ENCODE assay signal across 10 cellular contexts in genomic region chr6:18269253-18269652, GRCh38. TPM values are rescaled to one million over a fixed set of nuclear protein-coding genes. Genes with fewer than 3 reads are reported as not detected.
DNase-seq lines count a peak whose midpoint lies in the region; ATAC-seq and TF ChIP-seq lines count a peak whose summit lies in the region.
"Had no signal": no experiment of that assay in that cellular context is flagged by ENCODE, and none has a peak within 500 bp of the region (broad histone marks: within the 10 kb centered on the region; RNA-seq: fewer than 3 reads in every experiment).

No MANE protein-coding gene starts in this region.

- no peak for TF ChIP-seq RAD21 in HCT116 (IDR thresholded peaks at IDR 0.05; ENCODE audit: low read depth)

- BruUV-seq in HCT116 (replicated peaks; lab: Mats Ljungman, UMichigan) (no TSS peak), Calu3 (replicated peaks; lab: Mats Ljungman, UMichigan) (no TSS peak)

- no peaks in the 10 kb centered on the region for H3K27me3 Mint-ChIP-seq in Calu3 (ENCODE audit: unreplicated experiment)

- H3K27ac ChIP-seq in DOHH2 (ENCODE audit: low read depth, low read length) (no peak overlapping the region), HCT116 (ENCODE audit: low read depth, low read length) (no peak overlapping the region)
- H3K27ac ChIP-seq: VCaP had no signal

- peaks cover 19% of the 10 kb centered on the region for H3K4me1 ChIP-seq in DOHH2 (ENCODE audit: control insufficient read depth, low read length)
- H3K4me1 ChIP-seq in HCT116 (ENCODE audit: control insufficient read depth in 1 of 2, insufficient read depth in 2 of 2, low read length in 2 of 2): peaks cover 8 to 20% of the 10 kb centered on the region in 2 experiments; a peak in 3 of 4 replicates

- intact Hi-C loops in HCT116 (cut with micrococcal nuclease): no loop called here
- intact Hi-C loops in Calu3 (cut with micrococcal nuclease; ENCODE audit: unreplicated experiment): loop anchor here (5.0 to 10.0 kb wide), 2 partner anchors 114 to 223 kb away; partner anchors contain the start of genes KDM1B and TPMT

- ATAC-seq in HCT116: no peak

- no peak overlapping the region for H2AFZ ChIP-seq in HCT116 (ENCODE audit: low read depth, low read length, poor library complexity, severe bottlenecking)

- H3K4me3 ChIP-seq in DOHH2 (ENCODE audit: low read length) (no peak overlapping the region), HCT116 (replicated peaks in 1 of 2; ENCODE audit: low read depth in 1 of 2, low read length in 2 of 2) (no peak overlapping the region), fibroblast of villous mesenchyme (ENCODE audit: low read depth, low read length) (no peak overlapping the region), MG63 (no peak overlapping the region)

- H3K27me3 ChIP-seq in DOHH2 (ENCODE audit: control insufficient read depth, low read length): no peaks in the 10 kb centered on the region
- H3K27me3 ChIP-seq in HCT116 (ENCODE audit: insufficient read depth, low read length): no peaks in the 10 kb centered on the region
- H3K27me3 ChIP-seq in MG63: no peaks in the 10 kb centered on the region

- H3K4me3 Mint-ChIP-seq in Calu3 (ENCODE audit: low read depth, unreplicated experiment): no peak overlapping the region

- H3K36me3 Mint-ChIP-seq in Calu3 (ENCODE audit: insufficient read depth, unreplicated experiment): peaks cover 13% of the 10 kb centered on the region

- no peak for TF ChIP-seq POLR2A in HCT116 (IDR thresholded peaks at IDR 0.05; ENCODE audit: borderline replicate concordance, extremely low read depth, insufficient read depth, insufficient read length)

- H3K79me2 ChIP-seq in DOHH2 (ENCODE audit: control insufficient read depth, low read length) (peaks cover 13% of the 10 kb centered on the region), HCT116 (ENCODE audit: insufficient read depth, low read length) (no peaks in the 10 kb centered on the region)

- peak overlapping the region; percentile 27 for H3K4me2 ChIP-seq in DOHH2 (ENCODE audit: low read length)
- peak overlapping the region; percentile 17; the same call in 1 of the 2 replicates for H3K4me2 ChIP-seq in HCT116 (ENCODE audit: low read length)

- RAD21 ChIA-PET in HCT116 (lab: Charles Lee; ENCODE audit: low non-redundant PET in 1 of 2, low total read pairs in 2 of 2, uncharacterized antibody in 2 of 2, unreplicated experiment in 2 of 2): no interaction called here

- H3K9ac ChIP-seq in HCT116 (ENCODE audit: low read length): no peak overlapping the region

- no peaks in the 10 kb centered on the region for H3K9me3 Mint-ChIP-seq in Calu3 (ENCODE audit: low read depth, unreplicated experiment)

- no peak for DNase-seq in HCT116 (ENCODE audit: low read depth, low spot score)
- DNase-seq in NCI-H146 treated with DMSO at 0.1 percent for 48 hours (lab: John Stamatoyannopoulos, UW; ENCODE audit: unreplicated experiment): peak; percentile 68
- DNase-seq in fibroblast of villous mesenchyme (ENCODE audit: low read depth): peak; percentile 47
- no peak for DNase-seq in MG63
- no peak for DNase-seq in Calu3
- DNase-seq in UCSD-AML1 (lab: John Stamatoyannopoulos, UW; ENCODE audit: unreplicated experiment): no peak
- no peak for DNase-seq in HuH-7.5 (ENCODE audit: low spot score)
- DNase-seq: aorta had no signal

- CTCF ChIA-PET in HCT116 (lab: Charles Lee): no interaction called here
- CTCF ChIA-PET in Calu3 (lab: Charles Lee): interaction anchor here (0.6 kb wide), 2 partner anchors 131 to 314 kb away, joined by 4 read pairs; no protein-coding TSS in a partner anchor

- H4K20me1 ChIP-seq in DOHH2 (ENCODE audit: control insufficient read depth, insufficient read depth, low read depth, low read length) (no peaks in the 10 kb centered on the region), HCT116 (ENCODE audit: insufficient read depth) (no peaks in the 10 kb centered on the region)

- H3K9me2 ChIP-seq in DOHH2 (replicated peaks; ENCODE audit: control insufficient read depth, low read length) (no peaks in the 10 kb centered on the region), HCT116 (ENCODE audit: insufficient read depth) (no peaks in the 10 kb centered on the region; the same call in 1 of the 2 replicates)

- H3K9me3 ChIP-seq in DOHH2 (ENCODE audit: control insufficient read depth, insufficient read depth, low read length): peaks cover 20% of the 10 kb centered on the region
- no peaks in the 10 kb centered on the region for H3K9me3 ChIP-seq in HCT116 (ENCODE audit: control insufficient read depth in 1 of 2, insufficient read depth in 1 of 2, low read depth in 1 of 2, low read length in 2 of 2)
- H3K9me3 ChIP-seq in MG63: no peaks in the 10 kb centered on the region

- H3K36me3 ChIP-seq in DOHH2 (ENCODE audit: control insufficient read depth, low read length): peaks cover 6% of the 10 kb centered on the region
- H3K36me3 ChIP-seq in HCT116 (ENCODE audit: control insufficient read depth in 1 of 2, insufficient read depth in 2 of 2, low read length in 2 of 2): no peaks in the 10 kb centered on the region
- no peaks in the 10 kb centered on the region for H3K36me3 ChIP-seq in MG63

- no peak overlapping the region for H3K27ac Mint-ChIP-seq in Calu3 (ENCODE audit: unreplicated experiment)

- peaks cover 4% of the 10 kb centered on the region; the same call in 1 of the 2 replicates for H3F3A ChIP-seq in DOHH2 (ENCODE audit: control insufficient read depth, insufficient read depth)

- TF ChIP-seq CTCF in DOHH2 (IDR thresholded peaks at IDR 0.05; ENCODE audit: low read depth, low read length, poor library complexity, severe bottlenecking) (no peak), HCT116 (IDR thresholded peaks at IDR 0.05 in 2 of 3, conservative IDR thresholded peaks at IDR 0.05 in 1 of 3; ENCODE audit: borderline replicate concordance in 1 of 3, insufficient read depth in 1 of 3, low read depth in 2 of 3, low read length in 2 of 3) (no peak), fibroblast of villous mesenchyme (IDR thresholded peaks at IDR 0.05; ENCODE audit: insufficient read depth, low read depth, low read length) (no peak), Calu3 (IDR thresholded peaks at IDR 0.05; ENCODE audit: unreplicated experiment) (no peak)

- POLR2A ChIA-PET in HCT116 (lab: Charles Lee): no interaction called here

- H3K4me1 Mint-ChIP-seq in Calu3 (ENCODE audit: low read depth, unreplicated experiment): peaks cover 7% of the 10 kb centered on the region

TF ChIP-seq in HCT116, 20 proteins besides CTCF, POLR2A, EP300 and RAD21 (continues in another document):
- no peak for TF ChIP-seq POLR2AphosphoS5 (IDR thresholded peaks at IDR 0.05; ENCODE audit: low read depth, low read length)
- TF ChIP-seq SP1 (IDR thresholded peaks at IDR 0.05; ENCODE audit: low read depth): no peak
- TF ChIP-seq CBX3 (IDR thresholded peaks at IDR 0.05; ENCODE audit: low read depth): no peak
- no peak for TF ChIP-seq FOSL1 (IDR thresholded peaks at IDR 0.05; ENCODE audit: low read depth)
- TF ChIP-seq, protein P1, sequence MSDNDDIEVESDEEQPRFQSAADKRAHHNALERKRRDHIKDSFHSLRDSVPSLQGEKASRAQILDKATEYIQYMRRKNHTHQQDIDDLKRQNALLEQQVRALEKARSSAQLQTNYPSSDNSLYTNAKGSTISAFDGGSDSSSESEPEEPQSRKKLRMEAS (IDR thresholded peaks at IDR 0.05): no peak
- TF ChIP-seq TCF7L2 (IDR thresholded peaks at IDR 0.05; ENCODE audit: borderline replicate concordance, extremely low read depth, insufficient read depth, insufficient read length): no peak
- TF ChIP-seq, protein P2, sequence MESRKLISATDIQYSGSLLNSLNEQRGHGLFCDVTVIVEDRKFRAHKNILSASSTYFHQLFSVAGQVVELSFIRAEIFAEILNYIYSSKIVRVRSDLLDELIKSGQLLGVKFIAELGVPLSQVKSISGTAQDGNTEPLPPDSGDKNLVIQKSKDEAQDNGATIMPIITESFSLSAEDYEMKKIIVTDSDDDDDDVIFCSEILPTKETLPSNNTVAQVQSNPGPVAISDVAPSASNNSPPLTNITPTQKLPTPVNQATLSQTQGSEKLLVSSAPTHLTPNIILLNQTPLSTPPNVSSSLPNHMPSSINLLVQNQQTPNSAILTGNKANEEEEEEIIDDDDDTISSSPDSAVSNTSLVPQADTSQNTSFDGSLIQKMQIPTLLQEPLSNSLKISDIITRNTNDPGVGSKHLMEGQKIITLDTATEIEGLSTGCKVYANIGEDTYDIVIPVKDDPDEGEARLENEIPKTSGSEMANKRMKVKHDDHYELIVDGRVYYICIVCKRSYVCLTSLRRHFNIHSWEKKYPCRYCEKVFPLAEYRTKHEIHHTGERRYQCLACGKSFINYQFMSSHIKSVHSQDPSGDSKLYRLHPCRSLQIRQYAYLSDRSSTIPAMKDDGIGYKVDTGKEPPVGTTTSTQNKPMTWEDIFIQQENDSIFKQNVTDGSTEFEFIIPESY (IDR thresholded peaks at IDR 0.05; ENCODE audit: extremely low read depth, insufficient replicate concordance, low read length): no peak
- no peak for TF ChIP-seq JUND (IDR thresholded peaks at IDR 0.05)
- no peak for TF ChIP-seq EZH2phosphoT487 (IDR thresholded peaks at IDR 0.05; ENCODE audit: borderline replicate concordance)
- TF ChIP-seq CEBPB (IDR thresholded peaks at IDR 0.05; ENCODE audit: low read depth): no peak
- TF ChIP-seq ZNF274 (IDR thresholded peaks at IDR 0.05; ENCODE audit: low read depth, low read length): no peak
- TF ChIP-seq ATF3 (IDR thresholded peaks at IDR 0.05): no peak
- TF ChIP-seq EZH2 (IDR thresholded peaks at IDR 0.05): no peak

RNA-seq across cellular contexts. Expression of gene DEK, which starts 4.9 kb away (rescaled TPM):
- total RNA-seq in HCT116 (2021; ENCODE audit: unreplicated experiment) (108 TPM), fibroblast of villous mesenchyme (113 and 117 TPM in 2 replicates), Calu3 (2022) (96.2 and 108 TPM in 2 replicates)
- polyA plus RNA-seq in HCT116 (2012): 23.7 and 37.0 TPM in 2 replicates
- total RNA-seq in MG63 (2014; rRNA removed; shearing (Covaris generic); ENCODE audit: low replicate concordance): 86.4 and 160 TPM in 2 replicates

Comparison
In these comparisons a context has a peak if more than half of its experiments do, and no peak if none do; other contexts are left out.
1. DNase-seq: peak in NCI-H146 treated with DMSO at 0.1 percent for 48 hours (single experiment) and fibroblast of villous mesenchyme (single experiment); none in HCT116 (single experiment), MG63 (single experiment), Calu3 (single experiment), UCSD-AML1 (single experiment) and HuH-7.5 (single experiment).